Comparison of ENCODE assay signal across 1 cellular context in the genomic region with DNA sequence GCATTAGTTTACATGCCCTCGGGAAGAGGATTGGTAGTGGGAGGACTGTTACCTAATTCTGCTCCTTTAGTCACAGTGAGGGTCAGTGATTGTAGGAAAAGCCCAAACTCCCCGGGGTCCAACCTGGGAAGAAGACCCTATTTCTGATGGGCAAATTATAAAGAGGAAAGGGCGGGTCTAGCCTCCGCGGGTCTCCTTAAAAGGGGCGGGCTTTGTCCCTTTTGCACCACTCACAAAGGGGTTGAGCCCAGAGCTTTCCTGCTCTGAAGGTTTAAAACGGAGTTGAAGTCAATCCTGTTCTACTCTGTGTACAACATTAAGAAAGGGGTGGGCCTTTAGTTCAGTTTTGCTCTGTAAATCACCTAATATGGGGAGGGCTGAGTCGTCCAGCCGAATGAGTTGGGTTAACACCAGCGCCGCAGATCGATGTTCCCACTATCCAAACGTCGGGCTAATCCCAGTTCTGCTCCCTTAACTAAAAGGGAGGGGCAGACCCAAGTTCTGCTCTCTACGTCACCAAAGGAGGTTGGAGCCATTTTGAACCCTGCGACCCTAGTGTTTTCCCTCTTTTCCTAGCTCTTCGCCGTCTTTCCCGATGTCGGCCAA.
TF ChIP-seq lines count a peak whose summit lies in the region.

No MANE protein-coding gene starts in this region.

TF ChIP-seq in HepG2, 621 proteins besides CTCF, POLR2A, EP300 and RAD21 (continued from another document and continues in another):
- TF ChIP-seq, protein P1, sequence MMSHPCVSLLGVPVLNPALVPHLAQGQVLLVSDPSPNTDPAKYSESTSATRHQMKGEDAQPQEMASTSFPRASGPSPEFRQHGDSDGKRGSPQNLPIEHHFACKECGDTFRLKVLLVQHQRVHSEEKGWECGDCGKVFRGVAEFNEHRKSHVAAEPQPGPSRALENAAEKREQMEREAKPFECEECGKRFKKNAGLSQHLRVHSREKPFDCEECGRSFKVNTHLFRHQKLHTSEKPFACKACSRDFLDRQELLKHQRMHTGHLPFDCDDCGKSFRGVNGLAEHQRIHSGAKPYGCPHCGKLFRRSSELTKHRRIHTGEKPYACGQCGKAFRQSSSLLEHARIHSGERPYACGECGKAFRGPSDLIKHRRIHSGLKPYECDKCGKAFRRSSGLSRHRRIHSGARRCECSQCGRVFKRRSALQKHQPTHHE (CRISPR knock-in tag; IDR thresholded peaks at IDR 0.05; ENCODE audit: borderline replicate concordance), result no peak
- no peak for TF ChIP-seq ZFP37 (CRISPR knock-in tag; IDR thresholded peaks at IDR 0.05; ENCODE audit: borderline replicate concordance)
- TF ChIP-seq PPARG (CRISPR knock-in tag; conservative IDR thresholded peaks at IDR 0.05), result peak; percentile 27; the same call in 1 of the 2 replicates
- no peak for TF ChIP-seq MTA1 (CRISPR knock-in tag; IDR thresholded peaks at IDR 0.05; ENCODE audit: borderline replicate concordance)
- peak; percentile 44 for TF ChIP-seq CCAR2 (optimal IDR thresholded peaks at IDR 0.05; ENCODE audit: low read depth, low read length)
- TF ChIP-seq CENPX (CRISPR knock-in tag; IDR thresholded peaks at IDR 0.05), result no peak
- TF ChIP-seq ZNF431 (CRISPR knock-in tag; IDR thresholded peaks at IDR 0.05; ENCODE audit: borderline replicate concordance, low read depth), result 0 out of 2 replicates have a peak, but pooled peaks have one; percentile 46
- no peak for TF ChIP-seq PAX8 (CRISPR knock-in tag; IDR thresholded peaks at IDR 0.05; ENCODE audit: borderline replicate concordance)
- no peak for TF ChIP-seq PITX1 (CRISPR knock-in tag; IDR thresholded peaks at IDR 0.05)
- TF ChIP-seq ZNF354B (CRISPR knock-in tag; IDR thresholded peaks at IDR 0.05), result no peak
- TF ChIP-seq PRMT3 (CRISPR knock-in tag; IDR thresholded peaks at IDR 0.05; ENCODE audit: borderline replicate concordance, low read depth), result no peak
- TF ChIP-seq ZNF629 (CRISPR knock-in tag; conservative IDR thresholded peaks at IDR 0.05), result no peak
- peak; percentile 63; the same call in 1 of the 2 replicates for TF ChIP-seq BORCS8-MEF2B (CRISPR knock-in tag; IDR thresholded peaks at IDR 0.05)
- TF ChIP-seq JUND (CRISPR knock-in tag; IDR thresholded peaks at IDR 0.05), result no peak
- no peak; the same call in 1 of the 2 replicates for TF ChIP-seq PHF8 (CRISPR knock-in tag; IDR thresholded peaks at IDR 0.05)
- TF ChIP-seq HOXA9 (CRISPR knock-in tag; IDR thresholded peaks at IDR 0.05; ENCODE audit: borderline replicate concordance), result no peak
- TF ChIP-seq ZNF878 (CRISPR knock-in tag; IDR thresholded peaks at IDR 0.05), result no peak
- TF ChIP-seq, protein P2, sequence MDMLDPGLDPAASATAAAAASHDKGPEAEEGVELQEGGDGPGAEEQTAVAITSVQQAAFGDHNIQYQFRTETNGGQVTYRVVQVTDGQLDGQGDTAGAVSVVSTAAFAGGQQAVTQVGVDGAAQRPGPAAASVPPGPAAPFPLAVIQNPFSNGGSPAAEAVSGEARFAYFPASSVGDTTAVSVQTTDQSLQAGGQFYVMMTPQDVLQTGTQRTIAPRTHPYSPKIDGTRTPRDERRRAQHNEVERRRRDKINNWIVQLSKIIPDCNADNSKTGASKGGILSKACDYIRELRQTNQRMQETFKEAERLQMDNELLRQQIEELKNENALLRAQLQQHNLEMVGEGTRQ (IDR thresholded peaks at IDR 0.05; ENCODE audit: low read depth, low read length), result no peak
- TF ChIP-seq, protein P2 (CRISPR knock-in tag; IDR thresholded peaks at IDR 0.05; ENCODE audit: borderline replicate concordance), result no peak
- no peak for TF ChIP-seq PHB2 (IDR thresholded peaks at IDR 0.05; ENCODE audit: partially characterized antibody)
- 0 out of 2 replicates have a peak, but pooled peaks have one; percentile 70 for TF ChIP-seq ZBTB8A (CRISPR knock-in tag; IDR thresholded peaks at IDR 0.05; ENCODE audit: borderline replicate concordance, low read depth)
- TF ChIP-seq, protein P3, sequence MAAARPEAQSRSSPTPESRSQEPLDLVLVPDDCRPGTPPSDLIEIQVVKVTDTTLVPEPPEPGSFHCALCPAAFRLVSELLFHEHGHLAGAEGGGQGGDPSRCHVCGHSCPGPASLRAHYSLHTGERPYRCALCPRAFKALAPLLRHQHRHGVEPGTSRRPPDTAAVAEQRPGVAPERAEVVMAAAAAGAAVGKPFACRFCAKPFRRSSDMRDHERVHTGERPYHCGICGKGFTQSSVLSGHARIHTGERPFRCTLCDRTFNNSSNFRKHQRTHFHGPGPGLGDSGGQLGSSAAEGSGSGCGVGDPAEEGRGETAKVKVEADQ (CRISPR knock-in tag; IDR thresholded peaks at IDR 0.05; ENCODE audit: borderline replicate concordance), result no peak
- no peak for TF ChIP-seq HMGA1 (CRISPR knock-in tag; conservative IDR thresholded peaks at IDR 0.05)
- TF ChIP-seq NFATC3 (CRISPR knock-in tag; IDR thresholded peaks at IDR 0.05), result no peak
- no peak for TF ChIP-seq NPAS2 (CRISPR knock-in tag; IDR thresholded peaks at IDR 0.05; ENCODE audit: borderline replicate concordance)
- no peak for TF ChIP-seq NBN (conservative IDR thresholded peaks at IDR 0.05)
- TF ChIP-seq SAFB2 (CRISPR knock-in tag; IDR thresholded peaks at IDR 0.05; ENCODE audit: borderline replicate concordance, low read depth), result no peak
- peak; percentile 83; the same call in 1 of the 2 replicates for TF ChIP-seq ZNF747 (CRISPR knock-in tag; IDR thresholded peaks at IDR 0.05; ENCODE audit: borderline replicate concordance)
- TF ChIP-seq, protein P4, sequence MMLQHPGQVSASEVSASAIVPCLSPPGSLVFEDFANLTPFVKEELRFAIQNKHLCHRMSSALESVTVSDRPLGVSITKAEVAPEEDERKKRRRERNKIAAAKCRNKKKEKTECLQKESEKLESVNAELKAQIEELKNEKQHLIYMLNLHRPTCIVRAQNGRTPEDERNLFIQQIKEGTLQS (CRISPR knock-in tag; IDR thresholded peaks at IDR 0.05), result no peak
- TF ChIP-seq MEF2D (CRISPR knock-in tag; IDR thresholded peaks at IDR 0.05), result no peak
- TF ChIP-seq EED (CRISPR knock-in tag; IDR thresholded peaks at IDR 0.05), result no peak
- TF ChIP-seq ZFAT (CRISPR knock-in tag; conservative IDR thresholded peaks at IDR 0.05), result no peak
- TF ChIP-seq, protein P5, sequence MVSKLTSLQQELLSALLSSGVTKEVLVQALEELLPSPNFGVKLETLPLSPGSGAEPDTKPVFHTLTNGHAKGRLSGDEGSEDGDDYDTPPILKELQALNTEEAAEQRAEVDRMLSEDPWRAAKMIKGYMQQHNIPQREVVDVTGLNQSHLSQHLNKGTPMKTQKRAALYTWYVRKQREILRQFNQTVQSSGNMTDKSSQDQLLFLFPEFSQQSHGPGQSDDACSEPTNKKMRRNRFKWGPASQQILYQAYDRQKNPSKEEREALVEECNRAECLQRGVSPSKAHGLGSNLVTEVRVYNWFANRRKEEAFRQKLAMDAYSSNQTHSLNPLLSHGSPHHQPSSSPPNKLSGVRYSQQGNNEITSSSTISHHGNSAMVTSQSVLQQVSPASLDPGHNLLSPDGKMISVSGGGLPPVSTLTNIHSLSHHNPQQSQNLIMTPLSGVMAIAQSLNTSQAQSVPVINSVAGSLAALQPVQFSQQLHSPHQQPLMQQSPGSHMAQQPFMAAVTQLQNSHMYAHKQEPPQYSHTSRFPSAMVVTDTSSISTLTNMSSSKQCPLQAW (CRISPR knock-in tag; IDR thresholded peaks at IDR 0.05), result peak; percentile 46
- TF ChIP-seq ZNF337 (CRISPR knock-in tag; IDR thresholded peaks at IDR 0.05; ENCODE audit: borderline replicate concordance, low read depth), result no peak; the same call in 1 of the 2 replicates
- TF ChIP-seq, protein P6, sequence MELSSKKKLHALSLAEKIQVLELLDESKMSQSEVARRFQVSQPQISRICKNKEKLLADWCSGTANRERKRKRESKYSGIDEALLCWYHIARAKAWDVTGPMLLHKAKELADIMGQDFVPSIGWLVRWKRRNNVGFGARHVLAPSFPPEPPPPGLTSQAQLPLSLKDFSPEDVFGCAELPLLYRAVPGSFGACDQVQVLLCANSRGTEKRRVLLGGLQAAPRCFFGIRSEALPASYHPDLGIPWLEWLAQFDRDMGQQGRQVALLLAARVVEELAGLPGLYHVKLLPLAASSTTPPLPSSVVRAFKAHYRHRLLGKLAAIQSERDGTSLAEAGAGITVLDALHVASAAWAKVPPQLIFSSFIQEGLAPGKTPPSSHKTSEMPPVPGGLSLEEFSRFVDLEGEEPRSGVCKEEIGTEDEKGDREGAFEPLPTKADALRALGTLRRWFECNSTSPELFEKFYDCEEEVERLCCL (CRISPR knock-in tag; IDR thresholded peaks at IDR 0.05; ENCODE audit: borderline replicate concordance), result peak; percentile 42; the same call in 1 of the 2 replicates
- no peak for TF ChIP-seq TBL1XR1 (IDR thresholded peaks at IDR 0.05; ENCODE audit: borderline replicate concordance, low read length, partially characterized antibody)
- TF ChIP-seq POLR2G (IDR thresholded peaks at IDR 0.05; ENCODE audit: low read depth, low read length), result peak; percentile 86
- TF ChIP-seq ERF (CRISPR knock-in tag; IDR thresholded peaks at IDR 0.05), result no peak
- no peak for TF ChIP-seq MLLT10 (CRISPR knock-in tag; IDR thresholded peaks at IDR 0.05)
- no peak for TF ChIP-seq ZNF207 (IDR thresholded peaks at IDR 0.05; ENCODE audit: borderline replicate concordance)
- TF ChIP-seq MEIS1 (CRISPR knock-in tag; IDR thresholded peaks at IDR 0.05; ENCODE audit: borderline replicate concordance), result no peak; the same call in 1 of the 2 replicates
- TF ChIP-seq ZC3H13 (CRISPR knock-in tag; IDR thresholded peaks at IDR 0.05), result no peak
- no peak for TF ChIP-seq ZNF33A (CRISPR knock-in tag; IDR thresholded peaks at IDR 0.05; ENCODE audit: borderline replicate concordance)
- no peak for TF ChIP-seq FOXK1 (CRISPR knock-in tag; IDR thresholded peaks at IDR 0.05; ENCODE audit: borderline replicate concordance, low read depth)
- 0 out of 2 replicates have a peak, but pooled peaks have one; percentile 49 for TF ChIP-seq ZNF761 (CRISPR knock-in tag; conservative IDR thresholded peaks at IDR 0.05)
- TF ChIP-seq, protein P7, sequence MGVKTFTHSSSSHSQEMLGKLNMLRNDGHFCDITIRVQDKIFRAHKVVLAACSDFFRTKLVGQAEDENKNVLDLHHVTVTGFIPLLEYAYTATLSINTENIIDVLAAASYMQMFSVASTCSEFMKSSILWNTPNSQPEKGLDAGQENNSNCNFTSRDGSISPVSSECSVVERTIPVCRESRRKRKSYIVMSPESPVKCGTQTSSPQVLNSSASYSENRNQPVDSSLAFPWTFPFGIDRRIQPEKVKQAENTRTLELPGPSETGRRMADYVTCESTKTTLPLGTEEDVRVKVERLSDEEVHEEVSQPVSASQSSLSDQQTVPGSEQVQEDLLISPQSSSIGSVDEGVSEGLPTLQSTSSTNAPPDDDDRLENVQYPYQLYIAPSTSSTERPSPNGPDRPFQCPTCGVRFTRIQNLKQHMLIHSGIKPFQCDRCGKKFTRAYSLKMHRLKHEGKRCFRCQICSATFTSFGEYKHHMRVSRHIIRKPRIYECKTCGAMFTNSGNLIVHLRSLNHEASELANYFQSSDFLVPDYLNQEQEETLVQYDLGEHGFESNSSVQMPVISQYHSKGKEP (CRISPR knock-in tag; IDR thresholded peaks at IDR 0.05), result no peak
- peak; percentile 29; the same call in 1 of the 2 replicates for TF ChIP-seq ZKSCAN8 (CRISPR knock-in tag; IDR thresholded peaks at IDR 0.05; ENCODE audit: borderline replicate concordance)
- TF ChIP-seq BHLHE40 (IDR thresholded peaks at IDR 0.05; ENCODE audit: low read length), result no peak
- no peak for TF ChIP-seq ZNF660 (CRISPR knock-in tag; IDR thresholded peaks at IDR 0.05; ENCODE audit: borderline replicate concordance, low read depth)
- TF ChIP-seq, protein P8, sequence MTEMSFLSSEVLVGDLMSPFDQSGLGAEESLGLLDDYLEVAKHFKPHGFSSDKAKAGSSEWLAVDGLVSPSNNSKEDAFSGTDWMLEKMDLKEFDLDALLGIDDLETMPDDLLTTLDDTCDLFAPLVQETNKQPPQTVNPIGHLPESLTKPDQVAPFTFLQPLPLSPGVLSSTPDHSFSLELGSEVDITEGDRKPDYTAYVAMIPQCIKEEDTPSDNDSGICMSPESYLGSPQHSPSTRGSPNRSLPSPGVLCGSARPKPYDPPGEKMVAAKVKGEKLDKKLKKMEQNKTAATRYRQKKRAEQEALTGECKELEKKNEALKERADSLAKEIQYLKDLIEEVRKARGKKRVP (CRISPR knock-in tag; IDR thresholded peaks at IDR 0.05), result no peak
- TF ChIP-seq ZNF552 (CRISPR knock-in tag; IDR thresholded peaks at IDR 0.05; ENCODE audit: borderline replicate concordance), result no peak
- peak; percentile 78 for TF ChIP-seq ZEB1 (IDR thresholded peaks at IDR 0.05; ENCODE audit: insufficient replicate concordance, low read depth)
- TF ChIP-seq, protein P9, sequence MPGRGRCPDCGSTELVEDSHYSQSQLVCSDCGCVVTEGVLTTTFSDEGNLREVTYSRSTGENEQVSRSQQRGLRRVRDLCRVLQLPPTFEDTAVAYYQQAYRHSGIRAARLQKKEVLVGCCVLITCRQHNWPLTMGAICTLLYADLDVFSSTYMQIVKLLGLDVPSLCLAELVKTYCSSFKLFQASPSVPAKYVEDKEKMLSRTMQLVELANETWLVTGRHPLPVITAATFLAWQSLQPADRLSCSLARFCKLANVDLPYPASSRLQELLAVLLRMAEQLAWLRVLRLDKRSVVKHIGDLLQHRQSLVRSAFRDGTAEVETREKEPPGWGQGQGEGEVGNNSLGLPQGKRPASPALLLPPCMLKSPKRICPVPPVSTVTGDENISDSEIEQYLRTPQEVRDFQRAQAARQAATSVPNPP (CRISPR knock-in tag; IDR thresholded peaks at IDR 0.05), result no peak
- TF ChIP-seq ZNF746 (CRISPR knock-in tag; IDR thresholded peaks at IDR 0.05), result no peak; the same call in 1 of the 2 replicates
- TF ChIP-seq, protein P10, sequence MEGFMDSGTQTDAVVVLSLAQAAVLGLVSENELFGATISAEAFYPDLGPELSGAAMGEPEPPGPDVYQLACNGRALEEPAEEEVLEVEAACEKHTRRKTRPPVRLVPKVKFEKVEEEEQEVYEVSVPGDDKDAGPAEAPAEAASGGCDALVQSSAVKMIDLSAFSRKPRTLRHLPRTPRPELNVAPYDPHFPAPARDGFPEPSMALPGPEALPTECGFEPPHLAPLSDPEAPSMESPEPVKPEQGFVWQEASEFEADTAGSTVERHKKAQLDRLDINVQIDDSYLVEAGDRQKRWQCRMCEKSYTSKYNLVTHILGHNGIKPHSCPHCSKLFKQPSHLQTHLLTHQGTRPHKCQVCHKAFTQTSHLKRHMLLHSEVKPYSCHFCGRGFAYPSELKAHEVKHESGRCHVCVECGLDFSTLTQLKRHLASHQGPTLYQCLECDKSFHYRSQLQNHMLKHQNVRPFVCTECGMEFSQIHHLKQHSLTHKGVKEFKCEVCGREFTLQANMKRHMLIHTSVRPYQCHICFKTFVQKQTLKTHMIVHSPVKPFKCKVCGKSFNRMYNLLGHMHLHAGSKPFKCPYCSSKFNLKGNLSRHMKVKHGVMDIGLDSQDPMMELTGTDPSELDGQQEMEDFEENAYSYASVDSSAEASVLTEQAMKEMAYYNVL (CRISPR knock-in tag; IDR thresholded peaks at IDR 0.05; ENCODE audit: borderline replicate concordance), result no peak; the same call in 1 of the 2 replicates
- TF ChIP-seq MED13 (CRISPR knock-in tag; IDR thresholded peaks at IDR 0.05), result no peak
- no peak for TF ChIP-seq FOSL2 (CRISPR knock-in tag; IDR thresholded peaks at IDR 0.05)
- TF ChIP-seq ZNF546 (CRISPR knock-in tag; conservative IDR thresholded peaks at IDR 0.05), result no peak
